ENCODE assay signal across 12 cellular contexts in the genomic region with DNA sequence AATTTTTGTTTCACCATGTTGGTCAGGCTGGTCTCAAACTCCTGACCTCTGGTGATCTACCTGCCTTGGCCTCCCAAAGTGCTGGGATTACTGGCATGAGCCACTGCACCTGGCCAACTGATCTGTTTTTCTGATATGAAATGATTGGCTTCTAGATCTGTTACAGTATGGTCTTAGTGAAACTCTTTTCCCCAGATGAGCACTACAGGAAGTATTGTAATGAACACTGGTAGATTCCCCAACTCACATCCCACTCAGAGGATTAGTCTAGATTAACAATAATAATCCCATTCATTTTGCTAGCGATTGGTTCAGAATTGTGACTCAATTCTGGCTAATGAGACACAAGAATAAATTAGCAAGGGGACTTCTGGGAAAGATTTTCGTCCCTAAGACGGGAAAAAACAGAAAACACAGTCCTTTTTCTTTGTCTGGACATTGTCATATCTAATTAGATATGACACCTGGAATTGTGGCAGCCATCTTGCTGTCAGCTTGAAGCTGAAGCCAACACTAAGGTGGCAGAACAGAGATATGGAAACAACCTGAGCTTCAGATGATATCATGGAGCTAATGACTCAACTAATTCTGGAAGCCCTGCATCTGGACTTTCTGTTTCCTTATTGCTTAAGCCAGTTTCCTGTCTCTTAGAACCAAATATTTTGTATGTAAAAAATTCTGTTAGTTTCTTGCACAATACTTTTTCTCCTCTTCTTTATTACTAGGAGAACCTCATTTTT. TPM values are rescaled to one million over a fixed set of nuclear protein-coding genes. Genes with fewer than 3 reads are reported as not detected.
A peak's percentile ranks its signal among the peaks of the same experiment; 100 is the strongest.
DNase-seq lines count a peak whose midpoint lies in the region; ATAC-seq and TF ChIP-seq lines count a peak whose summit lies in the region.
"Had no signal": no experiment of that assay in that cellular context is flagged by ENCODE, and none has a peak within 500 bp of the region (broad histone marks: within the 10 kb centered on the region; RNA-seq: fewer than 3 reads in every experiment).

No MANE protein-coding gene starts in this region.

- H3K56ac ChIP-seq in mesendoderm (ENCODE audit: low read length), result no peak overlapping the region

- POLR2A ChIA-PET in A673 (lab: Charles Lee; ENCODE audit: low non-redundant PET), result no interaction called here

- ATAC-seq in HG02852 (IDR thresholded peaks at IDR 0.05; ENCODE audit: unreplicated experiment) (no peak), HG02885 (IDR thresholded peaks at IDR 0.05; ENCODE audit: poor library complexity, unreplicated experiment) (no peak)

- H2BK120ac ChIP-seq in mesendoderm (ENCODE audit: low read depth, low read length), result no peak overlapping the region

- no peak overlapping the region for H3K18ac ChIP-seq in mesendoderm (ENCODE audit: low read length)

- BruUV-seq in A673 (replicated peaks; lab: Mats Ljungman, UMichigan), result no TSS peak

- no peaks in the 10 kb centered on the region for H3K9me3 ChIP-seq in A673 (ENCODE audit: low read depth, low read length, poor library complexity, severe bottlenecking)

- H3K79me1 ChIP-seq in mesendoderm (ENCODE audit: low read length), result no peaks in the 10 kb centered on the region

- peak; percentile 33 for DNase-seq in A673 (ENCODE audit: low spot score)
- DNase-seq in GM03348 (ENCODE audit: low spot score), result peak; percentile 65
- peak; percentile 3 for DNase-seq in SIG-M5 (lab: John Stamatoyannopoulos, UW)
- peak; percentile 84 for DNase-seq in fibroblast of pulmonary artery (ENCODE audit: low read depth)
- no peak for DNase-seq in activated gamma-delta T cell treated with Interleukin-2 at 50 U/mL for 16 hours
- DNase-seq in mesendoderm, result no peak
- DNase-seq: GOT3, NCI-H1436 treated with DMSO at 0.1 percent for 48 hours, nephron progenitor cell, RPMI8226 had no signal

- H3K4me2 ChIP-seq in mesendoderm (ENCODE audit: low read length), result no peak overlapping the region

- TF ChIP-seq CTCF in A673 (conservative IDR thresholded peaks at IDR 0.05; ENCODE audit: low read depth, low read length) (no peak), fibroblast of pulmonary artery (IDR thresholded peaks at IDR 0.05; ENCODE audit: low read length, missing control alignments) (no peak)

- H3K4me3 ChIP-seq in A673 (ENCODE audit: low read depth, low read length, poor library complexity, severe bottlenecking), result no peak overlapping the region
- no peak overlapping the region for H3K4me3 ChIP-seq in fibroblast of pulmonary artery (replicated peaks; ENCODE audit: low read depth, low read length)
- no peak overlapping the region for H3K4me3 ChIP-seq in mesendoderm (ENCODE audit: low read length)

- H4K5ac ChIP-seq in mesendoderm (ENCODE audit: low read length), result no peak overlapping the region

- no peaks in the 10 kb centered on the region for H3K79me2 ChIP-seq in mesendoderm (ENCODE audit: control insufficient read depth, insufficient read depth, low read length)

- intact Hi-C loops in A673 (cut with micrococcal nuclease; ENCODE audit: unreplicated experiment), result no loop called here

- no peak overlapping the region for H2BK5ac ChIP-seq in mesendoderm (ENCODE audit: low read length)

- H3K27ac ChIP-seq in A673 (ENCODE audit: low read depth, low read length, poor library complexity, severe bottlenecking), result no peak overlapping the region
- H3K27ac ChIP-seq in mesendoderm (ENCODE audit: low read depth, low read length), result no peak overlapping the region

- no peak overlapping the region for H3K4ac ChIP-seq in mesendoderm (ENCODE audit: low read depth, low read length)

- H3K9ac ChIP-seq in mesendoderm (ENCODE audit: low read length), result no peak overlapping the region

- H3K36me3 ChIP-seq in A673 (ENCODE audit: insufficient read depth, low read length, poor library complexity, severe bottlenecking), result no peaks in the 10 kb centered on the region
- no peaks in the 10 kb centered on the region for H3K36me3 ChIP-seq in mesendoderm (ENCODE audit: control insufficient read depth, insufficient read depth, low read length)

- WGBS in mesendoderm (ENCODE audit: extremely low coverage, insufficient coverage, low lambda C conversion rate), result no CpG with 5 or more reads among the region's 3 CpGs

- H2AK5ac ChIP-seq in mesendoderm (ENCODE audit: low read length), result no peak overlapping the region

- H4K8ac ChIP-seq in mesendoderm (ENCODE audit: low read depth, low read length), result no peak overlapping the region

- no peak overlapping the region for H2BK15ac ChIP-seq in mesendoderm (replicated peaks; ENCODE audit: low read depth)

- H3K4me1 ChIP-seq in A673 (ENCODE audit: insufficient read depth, low read length, poor library complexity, severe bottlenecking) (no peaks in the 10 kb centered on the region), mesendoderm (ENCODE audit: control insufficient read depth, low read depth, low read length) (no peaks in the 10 kb centered on the region)

- H3K27me3 ChIP-seq in A673 (replicated peaks; ENCODE audit: insufficient read depth, low read depth, low read length, poor library complexity) (no peaks in the 10 kb centered on the region), mesendoderm (ENCODE audit: insufficient read depth, low read length, poor library complexity) (no peaks in the 10 kb centered on the region)

- CTCF ChIA-PET in A673 (lab: Charles Lee), result interaction anchor here (0.6 kb wide), 1 partner anchor 14 kb away, joined by 3 read pairs; no protein-coding TSS in a partner anchor

- H3K23ac ChIP-seq in mesendoderm (ENCODE audit: low read length), result no peak overlapping the region

RNA-seq across cellular contexts. Expression of gene NPTN, which starts 17.4 kb away (rescaled TPM):
- 96.1 and 101 TPM in 2 replicates for total RNA-seq in A673 (2021)
- polyA plus RNA-seq in mesendoderm (2013, experiment 1 of 2), result 74.3 TPM
- 75.1 TPM for polyA plus RNA-seq in mesendoderm (2013, experiment 2 of 2)

RNA-seq across cellular contexts. Expression of gene CD276, which starts 33.6 kb away (rescaled TPM):
- 71.4 and 74.6 TPM in 2 replicates for total RNA-seq in A673 (2021)
- polyA plus RNA-seq in mesendoderm (2013, experiment 1 of 2), result 145 TPM
- polyA plus RNA-seq in mesendoderm (2013, experiment 2 of 2), result 145 TPM

Comparison
In these comparisons a context has a peak if more than half of its experiments do, and no peak if none do; other contexts are left out.
1. DNase-seq: peak in A673 (single experiment), GM03348 (single experiment), SIG-M5 (single experiment) and fibroblast of pulmonary artery (single experiment); none in activated gamma-delta T cell treated with Interleukin-2 at 50 U/mL for 16 hours (single experiment) and mesendoderm (single experiment).